Comparison of ENCODE assay signal across 8 cellular contexts in genomic region chr1:226185153-226186036, GRCh38. TPM values are rescaled to one million over a fixed set of nuclear protein-coding genes. Genes with fewer than 3 reads are reported as not detected.
DNase-seq lines count a peak whose midpoint lies in the region; ATAC-seq, FAIRE-seq and TF ChIP-seq lines count a peak whose summit lies in the region.

No MANE protein-coding gene starts in this region.

- ATAC-seq in GM21529 (IDR thresholded peaks at IDR 0.05; ENCODE audit: unreplicated experiment) = no peak

- H3K9me3 ChIP-seq in ES-I3 (ENCODE audit: control insufficient read depth, insufficient read depth, low read length) (no peaks in the 10 kb centered on the region), OCI-LY7 (ENCODE audit: low read length) (no peaks in the 10 kb centered on the region), H1 (ENCODE audit: insufficient read depth in 2 of 2, low read depth in 1 of 2, low read length in 1 of 2) (no peaks in the 10 kb centered on the region), neural progenitor cell (ENCODE audit: low read depth) (no peaks in the 10 kb centered on the region)

- no peak for TF ChIP-seq EP300 in H1 (IDR thresholded peaks at IDR 0.05; ENCODE audit: borderline replicate concordance in 1 of 2, low read depth in 2 of 2, low read length in 2 of 2)

- DNase-seq in OCI-LY7 (ENCODE audit: low spot score) (peak; percentile 20), H1 (ENCODE audit: low read depth in 1 of 2, low spot score in 2 of 2) (no peak), neural progenitor cell (ENCODE audit: low spot score) (no peak), NCI-H510A (lab: John Stamatoyannopoulos, UW) (no peak), H4 (ENCODE audit: low spot score) (no peak)
- DNase-seq in stimulated activated CD4-positive, alpha-beta T cell treated with anti-CD3 and anti-CD28 coated beads, Interleukin-12 subunit alpha, Interleukin-12 subunit beta, amount 100 ng/mL, for 4 hours = no peak

- H3K14ac ChIP-seq in H1 (ENCODE audit: insufficient read length) = no peak overlapping the region

- no peak overlapping the region for H2BK120ac ChIP-seq in H1 (replicated peaks; ENCODE audit: low read depth, low read length)

- H3K23ac ChIP-seq in H1 (ENCODE audit: insufficient read length) = no peak overlapping the region

- peaks cover 31% of the 10 kb centered on the region for H3K4me1 Mint-ChIP-seq in neural progenitor cell

- no peaks in the 10 kb centered on the region; the same call in 1 of the 2 replicates for H3K23me2 ChIP-seq in H1 (ENCODE audit: low read depth, low read length)

- peaks cover 6% of the 10 kb centered on the region; the same call in 1 of the 2 replicates for H3K79me1 ChIP-seq in H1 (ENCODE audit: low read depth, low read length)

- H3K4me1 ChIP-seq in ES-I3 (ENCODE audit: insufficient read depth, low read length) (peaks cover 9% of the 10 kb centered on the region), OCI-LY7 (ENCODE audit: insufficient read depth, low read length, poor library complexity, severe bottlenecking) (peaks cover 47% of the 10 kb centered on the region), H1 (replicated peaks in 1 of 4; ENCODE audit: control insufficient read depth in 3 of 4, insufficient read depth in 4 of 4, low read length in 3 of 4) (peaks cover 0 to 4% (median 3%) of the 10 kb centered on the region in 4 experiments; a peak in 3 of 7 replicates), neural progenitor cell (peaks cover 15% of the 10 kb centered on the region)

- H3K27me3 ChIP-seq in H1 (replicated peaks in 1 of 4; ENCODE audit: control insufficient read depth in 3 of 4, extremely low read depth in 1 of 4, insufficient read depth in 3 of 4, low read length in 3 of 4) (no peaks in the 10 kb centered on the region), neural progenitor cell (no peaks in the 10 kb centered on the region)

- H2AFZ ChIP-seq in OCI-LY7 (ENCODE audit: low read length) (no peak overlapping the region), H1 (ENCODE audit: low read length) (no peak overlapping the region), neural progenitor cell (replicated peaks) (no peak overlapping the region)

- H2BK15ac ChIP-seq in H1 (ENCODE audit: low read length) = no peak overlapping the region

- H3F3A ChIP-seq in neural progenitor cell (ENCODE audit: low read depth) = peaks cover 15% of the 10 kb centered on the region

- intact Hi-C loops in OCI-LY7 (cut with micrococcal nuclease; ENCODE audit: unreplicated experiment) = loop anchor here (1.0 to 5.0 kb wide), 2 partner anchors 60 to 123 kb away; partner anchors contain the start of gene H3-3A

- H4K8ac ChIP-seq in H1 (ENCODE audit: extremely low read depth, insufficient read depth, low read length) = no peak overlapping the region

- H3K27ac ChIP-seq in OCI-LY7 (ENCODE audit: low read depth, low read length, poor library complexity, severe bottlenecking) (peak overlapping the region; percentile 66), H1 (ENCODE audit: low read depth, low read length) (no peak overlapping the region), neural progenitor cell (no peak overlapping the region)

- no peak overlapping the region for H3K18ac ChIP-seq in H1 (ENCODE audit: extremely low read depth, low read length)

- H3K36me3 ChIP-seq in ES-I3 (ENCODE audit: insufficient read depth, low read length) = no peaks in the 10 kb centered on the region; the same call in 1 of the 2 replicates
- peaks cover 40% of the 10 kb centered on the region for H3K36me3 ChIP-seq in OCI-LY7 (ENCODE audit: insufficient read depth, low read length)
- H3K36me3 ChIP-seq in H1 (ENCODE audit: control insufficient read depth in 2 of 4, insufficient read depth in 4 of 4, low read length in 3 of 4) = peaks cover 0 to 11% (median 0%) of the 10 kb centered on the region in 4 experiments; a peak in 2 of 8 replicates
- no peaks in the 10 kb centered on the region for H3K36me3 ChIP-seq in neural progenitor cell

- peak overlapping the region; percentile 82 for H3K4me3 ChIP-seq in OCI-LY7 (ENCODE audit: low read depth, low read length, poor library complexity, severe bottlenecking)
- peak overlapping the region; percentile 65 to 90 (median 79) for H3K4me3 ChIP-seq in H1 (ENCODE audit: extremely low read depth in 1 of 4, insufficient read depth in 2 of 4, low read depth in 3 of 4, low read length in 4 of 4)
- H3K4me3 ChIP-seq in neural progenitor cell = peak overlapping the region; percentile 78

- H2AK5ac ChIP-seq in H1 (ENCODE audit: low read depth, low read length) = no peak overlapping the region

- no peak overlapping the region for H3K56ac ChIP-seq in H1 (replicated peaks; ENCODE audit: insufficient read length, low read depth, low read length)

- H3K9ac ChIP-seq in ES-I3 (ENCODE audit: low read depth, low read length) = peak overlapping the region; percentile 90
- peak overlapping the region in 2 of 4 experiments; percentile 44 to 53; a peak in 4 of 7 replicates for H3K9ac ChIP-seq in H1 (replicated peaks in 1 of 4; ENCODE audit: extremely low read depth in 1 of 4, low read depth in 3 of 4, low read length in 3 of 4)
- H3K9ac ChIP-seq in neural progenitor cell = peak overlapping the region; percentile 76

- no peak overlapping the region for H2BK5ac ChIP-seq in H1 (ENCODE audit: low read depth, low read length)

- no peak overlapping the region for H3K4ac ChIP-seq in H1 (replicated peaks; ENCODE audit: insufficient read length, low read depth, low read length)

- POLR2A ChIA-PET in OCI-LY7 (lab: Charles Lee) (interaction anchor here (0.5 to 3.1 kb wide), 15 partner anchors 10 to 263 kb away, joined by 3 to 13 read pairs (median 5); no protein-coding TSS in a partner anchor), H1 (lab: Charles Lee; ENCODE audit: partially characterized antibody) (interaction anchor here (1.8 kb wide), 1 partner anchor 12 kb away, joined by 4 read pairs; no protein-coding TSS in a partner anchor)

- H3K9me2 ChIP-seq in OCI-LY7 (ENCODE audit: insufficient read depth, low read length) = no peaks in the 10 kb centered on the region

- H3K9me3 Mint-ChIP-seq in neural progenitor cell = no peaks in the 10 kb centered on the region

- CTCF ChIA-PET in OCI-LY7 (lab: Charles Lee; ENCODE audit: unreplicated experiment) = interaction anchor here (2.8 kb wide), 1 partner anchor 60 kb away, joined by 14 read pairs; no protein-coding TSS in a partner anchor
- CTCF ChIA-PET in H1 (lab: Charles Lee; ENCODE audit: partially characterized antibody) = interaction anchor here (0.6 to 3.1 kb wide), 8 partner anchors 9 to 1213 kb away, joined by 3 to 21 read pairs (median 5); no protein-coding TSS in a partner anchor

- TF ChIP-seq POLR2A in H1 (IDR thresholded peaks at IDR 0.05; ENCODE audit: control extremely low read depth in 1 of 2, low read depth in 2 of 2, low read length in 2 of 2) = no peak

- FAIRE-seq in H1 (lab: Jason Lieb, UNC) = no peak

- H3K27ac Mint-ChIP-seq in neural progenitor cell = peak overlapping the region; percentile 93

- H3K4me3 Mint-ChIP-seq in neural progenitor cell = peak overlapping the region; percentile 98

- WGBS in H1 (ENCODE audit: extremely low coverage in 1 of 2, insufficient coverage in 1 of 2, insufficient read length in 1 of 2, insufficient replicate concordance in 2 of 2, low coverage in 1 of 2, low lambda C conversion rate in 2 of 2, missing lambda C conversion rate in 1 of 2), 2 experiments = 63% methylated on average over 13 of the region's 13 CpGs; no CpG with 5 or more reads in 1 of the 2 experiments

- TF ChIP-seq CTCF in OCI-LY7 (conservative IDR thresholded peaks at IDR 0.05; ENCODE audit: low read length) = no peak
- no peak for TF ChIP-seq CTCF in H1 (IDR thresholded peaks at IDR 0.05; ENCODE audit: control extremely low read depth in 1 of 3, insufficient read depth in 1 of 3, low read depth in 1 of 3, low read length in 3 of 3)
- TF ChIP-seq CTCF in neural progenitor cell (IDR thresholded peaks at IDR 0.05) = no peak

- BruUV-seq in OCI-LY7 (replicated peaks; lab: Mats Ljungman, UMichigan) = TSS peak; percentile 68

- H2BK12ac ChIP-seq in H1 (ENCODE audit: low read depth, low read length) = no peak overlapping the region

- no peak for TF ChIP-seq RAD21 in H1 (IDR thresholded peaks at IDR 0.05 in 1 of 2, conservative IDR thresholded peaks at IDR 0.05 in 1 of 2; ENCODE audit: low read depth in 2 of 2, low read length in 2 of 2)

- H3K79me2 ChIP-seq in OCI-LY7 (ENCODE audit: insufficient read depth, low read depth, low read length) = peaks cover 71% of the 10 kb centered on the region
- H3K79me2 ChIP-seq in H1 (ENCODE audit: control insufficient read depth in 1 of 2, insufficient read depth in 2 of 2, low read length in 2 of 2) = peaks cover 3 to 53% of the 10 kb centered on the region in 2 experiments; a peak in 3 of 4 replicates
- H3K79me2 ChIP-seq in neural progenitor cell (ENCODE audit: low read depth) = peaks cover 62% of the 10 kb centered on the region

- H3K4me2 ChIP-seq in OCI-LY7 (ENCODE audit: low read length) (peak overlapping the region; percentile 87), H1 (ENCODE audit: insufficient read depth in 1 of 2, low read depth in 2 of 2, low read length in 2 of 2) (peak overlapping the region; percentile 79 to 82), neural progenitor cell (peak overlapping the region; percentile 97)

- no peak overlapping the region for H4K91ac ChIP-seq in H1 (replicated peaks; ENCODE audit: insufficient read length, low read length)

- no peak overlapping the region for H2BK20ac ChIP-seq in H1 (ENCODE audit: low read length)

- H3K27me3 Mint-ChIP-seq in neural progenitor cell (ENCODE audit: insufficient read depth, low read depth) = peaks cover 2% of the 10 kb centered on the region

- H3K36me3 Mint-ChIP-seq in neural progenitor cell = peaks cover 7% of the 10 kb centered on the region

- H4K20me1 ChIP-seq in OCI-LY7 (ENCODE audit: insufficient read depth, low read length) (peaks cover 30% of the 10 kb centered on the region), H1 (replicated peaks in 1 of 2; ENCODE audit: control insufficient read depth in 1 of 2, insufficient read depth in 2 of 2, low read length in 2 of 2) (peaks cover 0 to 2% of the 10 kb centered on the region in 2 experiments), neural progenitor cell (ENCODE audit: low read depth) (peaks cover 35% of the 10 kb centered on the region)

- H4K5ac ChIP-seq in H1 (ENCODE audit: insufficient read length, low read depth, low read length) = no peak overlapping the region

RNA-seq across cellular contexts. Expression of gene ACBD3, which starts 1.1 kb away (rescaled TPM):
- 30.3 and 35.3 TPM in 2 replicates for total RNA-seq in OCI-LY7 (2014; rRNA removed; shearing (Covaris generic))
- 51.7 and 54.1 TPM in 2 replicates for total RNA-seq in OCI-LY7 (2022)
- 28.2 and 29.4 TPM in 2 replicates for total RNA-seq in H1 (2021; fragmentation: NEBNext Ultra II Directional; extraction: Animal tissue kit (Norgen Biotek cat#: 25700))
- 4.1 and 8.4 TPM in 2 replicates for polyA plus RNA-seq in H1 (2011; rRNA removed)
- 13.3 TPM for polyA plus RNA-seq in H1 (2011; cell fraction: cytosol; rRNA removed)
- polyA plus RNA-seq in H1 (2011; cell fraction: nucleus; rRNA removed) = 3.3 TPM
- 13.0 to 20.7 TPM (median 14.7 TPM) in 4 replicates for polyA plus RNA-seq in H1 (2012, experiment 1 of 2)
- polyA plus RNA-seq in H1 (2012, experiment 2 of 2) = 8.4 TPM
- 14.7 TPM for polyA plus RNA-seq in H1 (2013, experiment 1 of 2)
- polyA plus RNA-seq in H1 (2013, experiment 2 of 2) = 14.5 TPM
- 14.5 and 17.4 TPM in 2 replicates for polyA minus RNA-seq in H1 (2011; rRNA and poly(A)+ RNA removed)
- 22.2 TPM for polyA minus RNA-seq in H1 (2011; cell fraction: cytosol; rRNA and poly(A)+ RNA removed)
- polyA minus RNA-seq in H1 (2011; cell fraction: nucleus; rRNA and poly(A)+ RNA removed) = 9.6 TPM
- 23.4 and 32.3 TPM in 2 replicates for total RNA-seq in neural progenitor cell (ENCODE audit: low replicate concordance)
- 25.7 and 39.4 TPM in 2 replicates for total RNA-seq in H4 (2014; rRNA removed; shearing (Covaris generic))

RNA-seq across cellular contexts. Expression of gene MIXL1, which starts 38.1 kb away (rescaled TPM):
- 0.28 and 0.82 TPM in 2 replicates for total RNA-seq in OCI-LY7 (2014; rRNA removed; shearing (Covaris generic))
- total RNA-seq in OCI-LY7 (2022) (2.2 and 2.7 TPM in 2 replicates), neural progenitor cell (ENCODE audit: low replicate concordance) (0.31 TPM in 1 of 2 replicates, not detected in the other)
- 1.5 and 2.7 TPM in 2 replicates for total RNA-seq in H1 (2021; fragmentation: NEBNext Ultra II Directional; extraction: Animal tissue kit (Norgen Biotek cat#: 25700))
- polyA plus RNA-seq in H1 (2011; rRNA removed) = 1.1 and 1.8 TPM in 2 replicates
- polyA plus RNA-seq in H1 (2011; cell fraction: cytosol; rRNA removed) = 0.92 TPM
- 0.51 TPM for polyA plus RNA-seq in H1 (2011; cell fraction: nucleus; rRNA removed)
- polyA plus RNA-seq in H1 (2012, experiment 1 of 2) = 0.74 to 2.0 TPM (median 1.5 TPM) in 4 replicates
- 2.5 TPM for polyA plus RNA-seq in H1 (2012, experiment 2 of 2)
- 1.9 TPM for polyA plus RNA-seq in H1 (2013, experiment 1 of 2)
- 1.7 TPM for polyA plus RNA-seq in H1 (2013, experiment 2 of 2)
- 0.59 and 0.73 TPM in 2 replicates for polyA minus RNA-seq in H1 (2011; rRNA and poly(A)+ RNA removed)
- polyA minus RNA-seq in H1 (2011; cell fraction: cytosol; rRNA and poly(A)+ RNA removed) = not detected
- 0.40 TPM for polyA minus RNA-seq in H1 (2011; cell fraction: nucleus; rRNA and poly(A)+ RNA removed)
- total RNA-seq in H4 (2014; rRNA removed; shearing (Covaris generic)) = not detected in 2 replicates
